ENCODE assay signal across 20 cellular contexts in genomic region chr11:129392995-129393394, GRCh38. TPM values are rescaled to one million over a fixed set of nuclear protein-coding genes. Genes with fewer than 3 reads are reported as not detected.
DNase-seq lines count a peak whose midpoint lies in the region; ATAC-seq, FAIRE-seq and TF ChIP-seq lines count a peak whose summit lies in the region.
"Had no signal": no experiment of that assay in that cellular context is flagged by ENCODE, and none has a peak within 500 bp of the region (broad histone marks: within the 10 kb centered on the region; RNA-seq: fewer than 3 reads in every experiment).

No MANE protein-coding gene starts in this region.

- intact Hi-C loops in IMR-90 (cut with micrococcal nuclease), result loop anchor here (10.0 kb wide), 1 partner anchor 292 kb away; no protein-coding TSS in a partner anchor

- H3K4me1 ChIP-seq in IMR-90 (ENCODE audit: control insufficient read depth, insufficient read depth, low read length) (no peaks in the 10 kb centered on the region), H1 (replicated peaks in 1 of 4; ENCODE audit: control insufficient read depth in 3 of 4, insufficient read depth in 4 of 4, low read length in 3 of 4) (no peaks in the 10 kb centered on the region)

- H4K20me1 ChIP-seq in IMR-90 (ENCODE audit: insufficient read depth, low read length) (no peaks in the 10 kb centered on the region), H1 (replicated peaks in 1 of 2; ENCODE audit: control insufficient read depth in 1 of 2, insufficient read depth in 2 of 2, low read length in 2 of 2) (no peaks in the 10 kb centered on the region)

- BruUV-seq in IMR-90 (replicated peaks; lab: Mats Ljungman, UMichigan), result no TSS peak

- dilution Hi-C loops in IMR-90 (cut with HindIII; ENCODE audit: low sequenced_read_pairs, unreplicated experiment), result no loop called here

- TF ChIP-seq RAD21 in IMR-90 (IDR thresholded peaks at IDR 0.05; ENCODE audit: low read length) (no peak), H1 (IDR thresholded peaks at IDR 0.05 in 1 of 2, conservative IDR thresholded peaks at IDR 0.05 in 1 of 2; ENCODE audit: low read depth in 2 of 2, low read length in 2 of 2) (no peak)

- no peak overlapping the region for H2AK5ac ChIP-seq in IMR-90 (ENCODE audit: low read depth, low read length)
- H2AK5ac ChIP-seq in H1 (ENCODE audit: low read depth, low read length), result no peak overlapping the region

- H3K23ac ChIP-seq in IMR-90 (ENCODE audit: low read depth, low read length), result no peak overlapping the region
- H3K23ac ChIP-seq in H1 (ENCODE audit: insufficient read length), result no peak overlapping the region

- H4K5ac ChIP-seq in IMR-90 (ENCODE audit: low read depth, low read length) (no peak overlapping the region), H1 (ENCODE audit: insufficient read length, low read depth, low read length) (no peak overlapping the region)

- TF ChIP-seq POLR2A in IMR-90 (IDR thresholded peaks at IDR 0.05; ENCODE audit: low read depth, low read length), result no peak
- TF ChIP-seq POLR2A in H1 (IDR thresholded peaks at IDR 0.05; ENCODE audit: control extremely low read depth in 1 of 2, low read depth in 2 of 2, low read length in 2 of 2), result no peak

- H3K14ac ChIP-seq in IMR-90 (replicated peaks; ENCODE audit: low read depth, low read length), result no peak overlapping the region
- no peak overlapping the region for H3K14ac ChIP-seq in H1 (ENCODE audit: insufficient read length)

- H3K23me2 ChIP-seq in H1 (ENCODE audit: low read depth, low read length), result no peaks in the 10 kb centered on the region

- H3K9ac ChIP-seq in IMR-90 (ENCODE audit: low read depth, low read length) (no peak overlapping the region), H1 (replicated peaks in 1 of 4; ENCODE audit: extremely low read depth in 1 of 4, low read depth in 3 of 4, low read length in 3 of 4) (no peak overlapping the region)
- H3K9ac ChIP-seq: GM23248 had no signal

- DNase-seq in IMR-90 (no peak), NCI-H226 (peak; percentile 39), H1 (ENCODE audit: low read depth in 1 of 2, low spot score in 2 of 2) (no peak), NCI-H2081 (lab: John Stamatoyannopoulos, UW) (no peak), globus pallidus (ENCODE audit: low spot score) (no peak)
- DNase-seq: C1 segment of cervical spinal cord; Calu3; CD4-positive, alpha-beta memory T cell; COR-L47; DMS53; DMS79 treated with DMSO at 0.1 percent for 48 hours; GM23248; H9; HFFc6 had no signal

- no peak overlapping the region for H3K56ac ChIP-seq in IMR-90 (ENCODE audit: extremely low read depth, insufficient read depth, low read length)
- no peak overlapping the region for H3K56ac ChIP-seq in H1 (replicated peaks; ENCODE audit: insufficient read length, low read depth, low read length)

- no peak for TF ChIP-seq EP300 in H1 (IDR thresholded peaks at IDR 0.05; ENCODE audit: borderline replicate concordance in 1 of 2, low read depth in 2 of 2, low read length in 2 of 2)

- TF ChIP-seq CTCF in IMR-90 (conservative IDR thresholded peaks at IDR 0.05; ENCODE audit: low read depth, low read length) (no peak), H1 (IDR thresholded peaks at IDR 0.05; ENCODE audit: control extremely low read depth in 1 of 3, insufficient read depth in 1 of 3, low read depth in 1 of 3, low read length in 3 of 3) (no peak)

- H3K4ac ChIP-seq in IMR-90 (ENCODE audit: low read depth, low read length) (no peak overlapping the region), H1 (replicated peaks; ENCODE audit: insufficient read length, low read depth, low read length) (no peak overlapping the region)

- H2AK9ac ChIP-seq in IMR-90 (replicated peaks; ENCODE audit: low read depth, low read length, poor library complexity), result no peak overlapping the region

- H3K4me3 ChIP-seq in IMR-90 (ENCODE audit: insufficient read depth, low read depth, low read length) (no peak overlapping the region), H1 (ENCODE audit: extremely low read depth in 1 of 4, insufficient read depth in 2 of 4, low read depth in 3 of 4, low read length in 4 of 4) (no peak overlapping the region)
- H3K4me3 ChIP-seq: GM23248 had no signal

- H3K9me1 ChIP-seq in IMR-90 (ENCODE audit: insufficient read depth, low read length), result no peaks in the 10 kb centered on the region

- POLR2A ChIA-PET in IMR-90 (lab: Charles Lee; ENCODE audit: unreplicated experiment) (no interaction called here), H1 (lab: Charles Lee; ENCODE audit: partially characterized antibody) (no interaction called here)

- H3K79me2 ChIP-seq in H1 (ENCODE audit: control insufficient read depth in 1 of 2, insufficient read depth in 2 of 2, low read length in 2 of 2), result no peaks in the 10 kb centered on the region

- WGBS in IMR-90 (ENCODE audit: extremely low coverage in 2 of 2, insufficient read length in 1 of 2), 2 experiments, result no CpG with 5 or more reads among the region's 1 CpG
- WGBS in H1 (ENCODE audit: extremely low coverage in 1 of 2, insufficient coverage in 1 of 2, insufficient read length in 1 of 2, insufficient replicate concordance in 2 of 2, low coverage in 1 of 2, low lambda C conversion rate in 2 of 2, missing lambda C conversion rate in 1 of 2), 2 experiments, result 88% methylated on average over 1 of the region's 1 CpG; no CpG with 5 or more reads in 1 of the 2 experiments

- no peak for FAIRE-seq in H1 (lab: Jason Lieb, UNC)
- FAIRE-seq: G401.6, GM12892 had no signal

- H4K91ac ChIP-seq in IMR-90 (ENCODE audit: insufficient read depth, low read depth, low read length) (no peak overlapping the region), H1 (replicated peaks; ENCODE audit: insufficient read length, low read length) (no peak overlapping the region)

- H2BK15ac ChIP-seq in IMR-90 (ENCODE audit: low read depth, low read length) (no peak overlapping the region), H1 (ENCODE audit: low read length) (no peak overlapping the region)

- H2BK120ac ChIP-seq in IMR-90 (ENCODE audit: low read depth, low read length), result no peak overlapping the region
- H2BK120ac ChIP-seq in H1 (replicated peaks; ENCODE audit: low read depth, low read length), result no peak overlapping the region

- no peak overlapping the region for H3K18ac ChIP-seq in IMR-90 (ENCODE audit: low read depth, low read length)
- no peak overlapping the region for H3K18ac ChIP-seq in H1 (ENCODE audit: extremely low read depth, low read length)

- in situ Hi-C loops in IMR-90 (cut with MboI; ENCODE audit: low sequenced_read_pairs), result no loop called here

- H3K27me3 ChIP-seq in IMR-90 (ENCODE audit: control insufficient read depth, insufficient read depth, low read length), result peaks cover 2% of the 10 kb centered on the region; the same call in 1 of the 2 replicates
- no peaks in the 10 kb centered on the region for H3K27me3 ChIP-seq in H1 (replicated peaks in 1 of 4; ENCODE audit: control insufficient read depth in 3 of 4, extremely low read depth in 1 of 4, insufficient read depth in 3 of 4, low read length in 3 of 4)

- H4K8ac ChIP-seq in IMR-90 (ENCODE audit: low read depth in 2 of 2, low read length in 2 of 2), result no peak overlapping the region
- no peak overlapping the region for H4K8ac ChIP-seq in H1 (ENCODE audit: extremely low read depth, insufficient read depth, low read length)

- ATAC-seq in IMR-90 (ENCODE audit: low read depth), result no peak
- no peak for ATAC-seq in GM21737 (IDR thresholded peaks at IDR 0.05; ENCODE audit: unreplicated experiment)

- H3K79me1 ChIP-seq in IMR-90 (ENCODE audit: low read depth in 1 of 2, low read length in 2 of 2) (no peaks in the 10 kb centered on the region), H1 (ENCODE audit: low read depth, low read length) (no peaks in the 10 kb centered on the region)

- H2BK20ac ChIP-seq in IMR-90 (ENCODE audit: low read depth, low read length) (no peak overlapping the region), H1 (ENCODE audit: low read length) (no peak overlapping the region)

- H2BK5ac ChIP-seq in IMR-90 (ENCODE audit: low read depth, low read length, poor library complexity, severe bottlenecking), result no peak overlapping the region
- H2BK5ac ChIP-seq in H1 (ENCODE audit: low read depth, low read length), result no peak overlapping the region

- no peak overlapping the region for H3K4me2 ChIP-seq in IMR-90 (ENCODE audit: low read depth, low read length)
- H3K4me2 ChIP-seq in H1 (ENCODE audit: insufficient read depth in 1 of 2, low read depth in 2 of 2, low read length in 2 of 2), result no peak overlapping the region

- H2AFZ ChIP-seq in IMR-90 (replicated peaks; ENCODE audit: low read length, poor library complexity) (no peak overlapping the region), H1 (ENCODE audit: low read length) (no peak overlapping the region)
- H2AFZ ChIP-seq: GM23248 had no signal

- H3K9me3 ChIP-seq in IMR-90 (ENCODE audit: control insufficient read depth, insufficient read depth, low read length) (no peaks in the 10 kb centered on the region), H1 (ENCODE audit: insufficient read depth in 2 of 2, low read depth in 1 of 2, low read length in 1 of 2) (no peaks in the 10 kb centered on the region)

- H2BK12ac ChIP-seq in H1 (ENCODE audit: low read depth, low read length), result no peak overlapping the region

- H3K27ac ChIP-seq in IMR-90 (ENCODE audit: insufficient read depth, low read length) (no peak overlapping the region), H1 (ENCODE audit: low read depth, low read length) (no peak overlapping the region)
- H3K27ac ChIP-seq: GM23248 had no signal

- H3K36me3 ChIP-seq in IMR-90 (ENCODE audit: control insufficient read depth, insufficient read depth, low read length) (no peaks in the 10 kb centered on the region), H1 (ENCODE audit: control insufficient read depth in 2 of 4, insufficient read depth in 4 of 4, low read length in 3 of 4) (no peaks in the 10 kb centered on the region)

- CTCF ChIA-PET in IMR-90 (lab: Yijun Ruan, JAX), result interaction anchor here (0.6 kb wide), 1 partner anchor 220 kb away, joined by 5 read pairs; no protein-coding TSS in a partner anchor
- CTCF ChIA-PET in H1 (lab: Charles Lee; ENCODE audit: partially characterized antibody), result interaction anchor here (1.4 kb wide), 1 partner anchor 9 kb away, joined by 3 read pairs; no protein-coding TSS in a partner anchor

TF ChIP-seq in H1, 55 proteins besides CTCF, POLR2A, EP300 and RAD21 (continues in another document):
- peak; percentile 60; the same call in 1 of the 2 replicates for TF ChIP-seq CEBPB (IDR thresholded peaks at IDR 0.05; ENCODE audit: low read depth, low read length)

RNA-seq across cellular contexts. Expression of gene BARX2, which starts 17.3 kb away (rescaled TPM):
- not detected in 2 replicates for total RNA-seq in IMR-90 (2012; rRNA removed)
- not detected in 2 replicates for polyA plus RNA-seq in IMR-90 (2012; rRNA removed)
- not detected in 2 replicates for polyA plus RNA-seq in IMR-90 (2012; cell fraction: cytosol; rRNA removed)
- not detected in 2 replicates for polyA plus RNA-seq in IMR-90 (2012; cell fraction: nucleus; rRNA removed; ENCODE audit: low replicate concordance)
- total RNA-seq in H1 (2021; fragmentation: NEBNext Ultra II Directional; extraction: Animal tissue kit (Norgen Biotek cat#: 25700)), result not detected in 2 replicates
- polyA plus RNA-seq in H1 (2011; rRNA removed), result not detected in 2 replicates
- not detected for polyA plus RNA-seq in H1 (2011; cell fraction: cytosol; rRNA removed)
- polyA plus RNA-seq in H1 (2011; cell fraction: nucleus; rRNA removed), result not detected
- not detected in 4 replicates for polyA plus RNA-seq in H1 (2012, experiment 1 of 2)
- not detected for polyA plus RNA-seq in H1 (2012, experiment 2 of 2)
- polyA plus RNA-seq in H1 (2013, experiment 1 of 2), result not detected
- not detected for polyA plus RNA-seq in H1 (2013, experiment 2 of 2)
- not detected in 2 replicates for polyA minus RNA-seq in H1 (2011; rRNA and poly(A)+ RNA removed)
- polyA minus RNA-seq in H1 (2011; cell fraction: cytosol; rRNA and poly(A)+ RNA removed), result not detected
- not detected for polyA minus RNA-seq in H1 (2011; cell fraction: nucleus; rRNA and poly(A)+ RNA removed)
- total RNA-seq: A172; CD4-positive, alpha-beta memory T cell; GM23248; H4; H9; HFFc6 had no signal
- polyA plus RNA-seq: BJ; CD4-positive, alpha-beta memory T cell; GM23248 had no signal
